8 cellular contexts compared by ENCODE assay signal in genomic region chr5:181261320-181262085, GRCh38. TPM values are rescaled to one million over a fixed set of nuclear protein-coding genes. Genes with fewer than 3 reads are reported as not detected.
DNase-seq lines count a peak whose midpoint lies in the region; FAIRE-seq and TF ChIP-seq lines count a peak whose summit lies in the region.

No MANE protein-coding gene starts in this region.

- H3K9me3 ChIP-seq in ES-I3 (ENCODE audit: control insufficient read depth, insufficient read depth, low read length) (no peaks in the 10 kb centered on the region), cardiac muscle cell (ENCODE audit: low read depth) (no peaks in the 10 kb centered on the region)

- H3K4me3 ChIP-seq in cardiac muscle cell = peak overlapping the region; percentile 73
- H3K4me3 ChIP-seq in rectal smooth muscle tissue (ENCODE audit: low read length) = peak overlapping the region; percentile 99

- in situ Hi-C loops in KBM-7 (cut with MboI; ENCODE audit: low pct_unique_long_range_greater_than_20kb, low sequenced_read_pairs) = no loop called here

- H3K9ac ChIP-seq in ES-I3 (ENCODE audit: low read depth, low read length) (peak overlapping the region; percentile 90), rectal smooth muscle tissue (ENCODE audit: low read length) (peak overlapping the region; percentile 94)

- peak; percentile 73; the same call in 1 of the 2 replicates for TF ChIP-seq POLR2A in H54 (IDR thresholded peaks at IDR 0.05; ENCODE audit: low read depth, low read length)

- peak; percentile 48 for DNase-seq in H54 (ENCODE audit: insufficient read length, low spot score)
- peak; percentile 43 for DNase-seq in NCI-H226
- DNase-seq in activated naive CD4-positive, alpha-beta T cell treated with anti-CD3 and anti-CD28 coated beads, Interleukin-2, amount 50 U/mL, for 16 hours = peak; percentile 80
- DNase-seq in cardiac muscle cell (ENCODE audit: low read depth in 1 of 2, low spot score in 1 of 2) = peak; percentile 74 to 81
- DNase-seq in NCI-H1436 treated with DMSO at 0.1 percent for 48 hours (lab: John Stamatoyannopoulos, UW) = no peak
- DNase-seq in KBM-7 = no peak

- H3K4me1 ChIP-seq in ES-I3 (ENCODE audit: insufficient read depth, low read length) (peaks cover 4% of the 10 kb centered on the region; the same call in 1 of the 2 replicates), cardiac muscle cell (ENCODE audit: low read depth) (peaks cover 19% of the 10 kb centered on the region), rectal smooth muscle tissue (ENCODE audit: control insufficient read depth, insufficient read depth, low read length) (peaks cover 16% of the 10 kb centered on the region)

- no peak for TF ChIP-seq CTCF in cardiac muscle cell (IDR thresholded peaks at IDR 0.05; ENCODE audit: low read depth, low read length)

- no peak for FAIRE-seq in H54 (lab: Jason Lieb, UNC)

- H3K27me3 ChIP-seq in cardiac muscle cell = no peaks in the 10 kb centered on the region
- no peaks in the 10 kb centered on the region for H3K27me3 ChIP-seq in rectal smooth muscle tissue (ENCODE audit: control insufficient read depth, insufficient read depth, low read length)

- H3K27ac ChIP-seq in cardiac muscle cell = peak overlapping the region; percentile 99
- peak overlapping the region; percentile 99 for H3K27ac ChIP-seq in rectal smooth muscle tissue (ENCODE audit: low read depth, low read length)

- H3K36me3 ChIP-seq in ES-I3 (ENCODE audit: insufficient read depth, low read length) (peaks cover 3% of the 10 kb centered on the region; the same call in 1 of the 2 replicates), cardiac muscle cell (peaks cover 4% of the 10 kb centered on the region), rectal smooth muscle tissue (ENCODE audit: control insufficient read depth, insufficient read depth, low read length) (peaks cover 4% of the 10 kb centered on the region)

RNA-seq across cellular contexts. Expression of gene TRIM52, which starts 0.6 kb away (rescaled TPM):
- 10.4 and 12.3 TPM in 2 replicates for total RNA-seq in cardiac muscle cell
- polyA plus RNA-seq in cardiac muscle cell = 9.5 and 10.5 TPM in 2 replicates

RNA-seq across cellular contexts. Expression of gene RACK1, which starts 17.8 kb away (rescaled TPM):
- total RNA-seq in cardiac muscle cell = 2,235 and 2,267 TPM in 2 replicates
- polyA plus RNA-seq in cardiac muscle cell = 803 and 899 TPM in 2 replicates

RNA-seq across cellular contexts. Expression of gene TRIM41, which starts 38.4 kb away (rescaled TPM):
- 29.4 and 30.1 TPM in 2 replicates for total RNA-seq in cardiac muscle cell
- polyA plus RNA-seq in cardiac muscle cell = 3.4 and 5.4 TPM in 2 replicates

RNA-seq across cellular contexts. Expression of gene TRIM7, which starts 56.5 kb away (rescaled TPM):
- 0.39 TPM in 1 of 2 replicates, not detected in the other for total RNA-seq in cardiac muscle cell
- polyA plus RNA-seq in cardiac muscle cell = 0.11 and 0.20 TPM in 2 replicates

Comparison
In these comparisons a context has a peak if more than half of its experiments do, and no peak if none do; other contexts are left out.
1. DNase-seq: peak in H54 (single experiment), NCI-H226 (single experiment), activated naive CD4-positive, alpha-beta T cell treated with anti-CD3 and anti-CD28 coated beads, Interleukin-2, amount 50 U/mL, for 16 hours (single experiment) and cardiac muscle cell (2 of 2); none in NCI-H1436 treated with DMSO at 0.1 percent for 48 hours (single experiment) and KBM-7 (single experiment).